Comparison of ENCODE assay signal across 8 cellular contexts in the genomic region with DNA sequence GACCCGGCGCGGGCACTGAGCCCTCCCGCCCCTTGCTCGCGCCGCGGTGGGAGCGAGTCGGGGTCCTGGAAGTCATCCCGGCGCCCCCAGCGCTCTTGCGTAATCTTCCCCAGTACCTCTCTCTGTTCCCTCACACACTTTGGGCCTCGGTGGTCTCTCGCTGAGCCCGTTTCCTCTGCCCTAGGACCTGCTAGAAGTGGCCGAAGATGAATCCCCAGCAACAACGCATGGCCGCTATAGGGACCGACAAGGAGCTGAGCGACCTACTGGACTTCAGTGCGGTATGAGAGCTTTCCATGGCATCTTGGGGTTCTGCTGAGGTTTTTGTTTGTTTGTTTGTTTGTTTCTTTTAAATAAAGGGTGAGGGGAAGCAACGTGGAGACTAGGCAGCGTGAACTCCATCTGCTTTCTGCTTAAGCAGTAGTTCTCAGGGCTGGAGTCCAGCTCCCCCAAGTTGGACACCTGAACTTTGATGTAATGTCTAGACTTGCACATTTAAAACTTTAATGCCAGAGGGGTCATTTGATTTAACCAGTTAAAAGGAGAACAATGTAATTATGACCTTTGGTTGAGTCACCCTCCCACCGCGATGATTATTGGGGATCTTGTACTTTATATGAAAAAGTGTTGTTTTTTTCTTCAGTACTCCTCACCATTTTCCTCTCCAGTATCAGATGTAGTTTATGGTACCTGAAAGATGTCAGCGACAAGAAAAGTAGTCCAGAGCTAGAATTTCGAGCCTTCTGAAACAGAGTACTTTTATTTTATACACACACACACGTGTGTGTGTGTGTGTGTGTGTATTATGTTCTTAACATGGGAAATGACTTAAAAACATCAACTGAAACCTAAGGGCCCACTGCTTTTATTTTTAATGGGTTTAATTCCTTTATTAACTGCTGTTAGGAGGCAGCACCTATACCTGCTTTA. TPM values are rescaled to one million over a fixed set of nuclear protein-coding genes. Genes with fewer than 3 reads are reported as not detected.
A peak's percentile ranks its signal among the peaks of the same experiment; 100 is the strongest.
DNase-seq lines count a peak whose midpoint lies in the region; ATAC-seq and TF ChIP-seq lines count a peak whose summit lies in the region.

No MANE protein-coding gene starts in this region.

- H3K27me3 ChIP-seq in BLaER1, result no peaks in the 10 kb centered on the region
- peaks cover 11% of the 10 kb centered on the region for H3K27me3 ChIP-seq in HUES48 (ENCODE audit: control insufficient read depth, insufficient read depth, low read length)
- H3K27me3 ChIP-seq in colonic mucosa, result no peaks in the 10 kb centered on the region
- H3K27me3 ChIP-seq in lower lobe of right lung (ENCODE audit: low read depth), result no peaks in the 10 kb centered on the region
- no peaks in the 10 kb centered on the region for H3K27me3 ChIP-seq in stomach smooth muscle (ENCODE audit: control insufficient read depth in 1 of 2, insufficient read depth in 2 of 2, low read length in 2 of 2)

- H3K4me1 ChIP-seq in BLaER1 (peaks cover 41% of the 10 kb centered on the region), HUES48 (ENCODE audit: control insufficient read depth, insufficient read depth, low read length) (peaks cover 21% of the 10 kb centered on the region), colonic mucosa (no peaks in the 10 kb centered on the region), lower lobe of right lung (peaks cover 46% of the 10 kb centered on the region), stomach smooth muscle (ENCODE audit: control insufficient read depth, insufficient read depth, low read length) (peaks cover 13% of the 10 kb centered on the region)

- H3K9me3 ChIP-seq in BLaER1 (peaks cover 10% of the 10 kb centered on the region), HUES48 (ENCODE audit: control insufficient read depth, insufficient read depth, low read length) (no peaks in the 10 kb centered on the region), colonic mucosa (no peaks in the 10 kb centered on the region), lower lobe of right lung (no peaks in the 10 kb centered on the region), stomach smooth muscle (ENCODE audit: control insufficient read depth in 2 of 2, low read length in 2 of 2) (no peaks in the 10 kb centered on the region)

- H4K20me1 ChIP-seq in BLaER1, result peaks cover 37% of the 10 kb centered on the region; the same call in 1 of the 2 replicates

- DNase-seq in GM19238 (ENCODE audit: insufficient read length, low spot score) (peak; percentile 14), UCSD-AML1 (lab: John Stamatoyannopoulos, UW; ENCODE audit: unreplicated experiment) (peak; percentile 63), colonic mucosa (peak; percentile 48), lower lobe of right lung (peak; percentile 47), MV-4-11 (lab: John Stamatoyannopoulos, UW) (no peak)

- no peak for TF ChIP-seq CTCF in colonic mucosa (IDR thresholded peaks at IDR 0.05)
- TF ChIP-seq CTCF in lower lobe of right lung (IDR thresholded peaks at IDR 0.05), result no peak

- H3K4me3 ChIP-seq in BLaER1 (peak overlapping the region; percentile 97), HUES48 (ENCODE audit: low read depth, low read length) (peak overlapping the region; percentile 91), colonic mucosa (peak overlapping the region; percentile 91), lower lobe of right lung (peak overlapping the region; percentile 85), stomach smooth muscle (ENCODE audit: low read length in 2 of 2) (peak overlapping the region; percentile 83 to 89)

- peak overlapping the region; percentile 98 for H3K27ac ChIP-seq in BLaER1
- H3K27ac ChIP-seq in HUES48 (ENCODE audit: low read depth, low read length), result peak overlapping the region; percentile 92
- peak overlapping the region; percentile 93 for H3K27ac ChIP-seq in colonic mucosa
- peak overlapping the region; percentile 95 for H3K27ac ChIP-seq in lower lobe of right lung
- H3K27ac ChIP-seq in stomach smooth muscle (ENCODE audit: low read length), result peak overlapping the region; percentile 93

- H3K36me3 ChIP-seq in BLaER1, result peaks cover 22% of the 10 kb centered on the region
- peaks cover 40% of the 10 kb centered on the region for H3K36me3 ChIP-seq in HUES48 (ENCODE audit: control insufficient read depth, insufficient read depth, low read length)
- no peaks in the 10 kb centered on the region for H3K36me3 ChIP-seq in colonic mucosa
- no peaks in the 10 kb centered on the region for H3K36me3 ChIP-seq in lower lobe of right lung
- H3K36me3 ChIP-seq in stomach smooth muscle (ENCODE audit: control insufficient read depth in 2 of 2, insufficient read depth in 2 of 2, low read length in 2 of 2), result no peaks in the 10 kb centered on the region

- no peak for ATAC-seq in lower lobe of right lung

- H3K4me2 ChIP-seq in BLaER1, result peak overlapping the region; percentile 84

- intact Hi-C loops in colonic mucosa (cut with DNase I), result loop anchor here (5.0 kb wide), 1 partner anchor 217 kb away; no protein-coding TSS in a partner anchor
- intact Hi-C loops in lower lobe of right lung (cut with DNase I), result no loop called here

- H3K9ac ChIP-seq in BLaER1, result peak overlapping the region; percentile 99
- H3K9ac ChIP-seq in HUES48 (ENCODE audit: low read depth, low read length), result peak overlapping the region; percentile 88
- peak overlapping the region; percentile 82 to 93 for H3K9ac ChIP-seq in colonic mucosa (ENCODE audit: low read depth in 2 of 2, low read length in 2 of 2)
- peak overlapping the region; percentile 84 to 91 for H3K9ac ChIP-seq in stomach smooth muscle (ENCODE audit: low read length in 2 of 2)

RNA-seq across cellular contexts. Expression of a gene that starts 1.5 kb away (rescaled TPM):
- total RNA-seq in colonic mucosa, result 10 to 100 TPM; 68.7 to 76.3 TPM
- 93.0 TPM for total RNA-seq in lower lobe of right lung
